Comparison of ENCODE assay signal across 8 cellular contexts in genomic region chr3:42590989-42591756, GRCh38. TPM values are rescaled to one million over a fixed set of nuclear protein-coding genes. Genes with fewer than 3 reads are reported as not detected.
DNase-seq lines count a peak whose midpoint lies in the region; ATAC-seq, FAIRE-seq and TF ChIP-seq lines count a peak whose summit lies in the region.

No MANE protein-coding gene starts in this region.

- no peak for TF ChIP-seq POLR2A in GM12891 (IDR thresholded peaks at IDR 0.05; ENCODE audit: low read depth, low read length)

- no peaks in the 10 kb centered on the region for H3K4me1 Mint-ChIP-seq in Caco-2 (ENCODE audit: low read depth, unreplicated experiment)

- no peak for FAIRE-seq in GM12891 (lab: Jason Lieb, UNC)

- peaks cover 30% of the 10 kb centered on the region for H3K36me3 Mint-ChIP-seq in Caco-2 (ENCODE audit: insufficient read depth, unreplicated experiment)

- H3K27ac ChIP-seq in cingulate gyrus (ENCODE audit: low read depth, low read length) (peak overlapping the region; percentile 39), muscle layer of duodenum (ENCODE audit: low read length) (peak overlapping the region; percentile 51)

- BruUV-seq in Caco-2 (replicated peaks; lab: Mats Ljungman, UMichigan): no TSS peak

- no peaks in the 10 kb centered on the region for H3K9me3 Mint-ChIP-seq in Caco-2 (ENCODE audit: unreplicated experiment)

- no peaks in the 10 kb centered on the region for H3K27me3 Mint-ChIP-seq in Caco-2 (ENCODE audit: insufficient read depth, unreplicated experiment)

- POLR2A ChIA-PET in Caco-2 (lab: Charles Lee): interaction anchor here (1.0 to 2.2 kb wide), 6 partner anchors 9 to 153 kb away, joined by 3 to 40 read pairs (median 6); partner anchors contain the start of genes NKTR, SEC22C and VIPR1

- H3K4me3 ChIP-seq in Caco-2 (ENCODE audit: low read depth, low read length): peak overlapping the region; percentile 66
- peak overlapping the region; percentile 53 for H3K4me3 ChIP-seq in MG63
- H3K4me3 ChIP-seq in muscle layer of duodenum (ENCODE audit: low read depth in 1 of 2, low read length in 2 of 2): peak overlapping the region; percentile 57 to 78

- ATAC-seq in HG02642 (IDR thresholded peaks at IDR 0.05; ENCODE audit: poor library complexity, unreplicated experiment) (no peak), HG03175 (IDR thresholded peaks at IDR 0.05; ENCODE audit: unreplicated experiment) (no peak), HG02623 (IDR thresholded peaks at IDR 0.05; ENCODE audit: unreplicated experiment) (no peak)

- DNase-seq in Caco-2 (no peak), MG63 (no peak), GM12891 (ENCODE audit: insufficient read length, low spot score) (no peak)

- H3K4me3 Mint-ChIP-seq in Caco-2 (ENCODE audit: unreplicated experiment): peak overlapping the region; percentile 81

- no peaks in the 10 kb centered on the region for H3K36me3 ChIP-seq in Caco-2 (ENCODE audit: control insufficient read depth, insufficient read depth, low read length)
- H3K36me3 ChIP-seq in MG63: peaks cover 5% of the 10 kb centered on the region; the same call in 1 of the 2 replicates
- H3K36me3 ChIP-seq in muscle layer of duodenum (ENCODE audit: control insufficient read depth in 1 of 2, insufficient read depth in 2 of 2, low read length in 2 of 2): peaks cover 4 to 6% of the 10 kb centered on the region in 2 donors

- CTCF ChIA-PET in Caco-2 (lab: Charles Lee): interaction anchor here (0.7 to 1.7 kb wide), 3 partner anchors 9 to 239 kb away, joined by 3 to 9 read pairs (median 7); partner anchors contain the start of genes NKTR and SEC22C

- H3K9me3 ChIP-seq in Caco-2 (no peaks in the 10 kb centered on the region), MG63 (no peaks in the 10 kb centered on the region), muscle layer of duodenum (ENCODE audit: control insufficient read depth in 1 of 2, low read length in 2 of 2) (no peaks in the 10 kb centered on the region)

- H3K27ac Mint-ChIP-seq in Caco-2 (ENCODE audit: unreplicated experiment): peak overlapping the region; percentile 87

- no peaks in the 10 kb centered on the region for H3K27me3 ChIP-seq in Caco-2 (replicated peaks; ENCODE audit: control insufficient read depth, insufficient read depth, low read length)
- no peaks in the 10 kb centered on the region for H3K27me3 ChIP-seq in MG63
- H3K27me3 ChIP-seq in muscle layer of duodenum (ENCODE audit: low read depth, low read length): no peaks in the 10 kb centered on the region

- TF ChIP-seq CTCF in Caco-2 (IDR thresholded peaks at IDR 0.05; ENCODE audit: insufficient read depth in 1 of 2, low read depth in 1 of 2, low read length in 1 of 2, severe bottlenecking in 1 of 2, unreplicated experiment in 1 of 2): no peak

- peaks cover 25% of the 10 kb centered on the region for H3K4me1 ChIP-seq in Caco-2
- H3K4me1 ChIP-seq in muscle layer of duodenum (ENCODE audit: control insufficient read depth in 1 of 2, insufficient read depth in 2 of 2, low read length in 2 of 2): peaks cover 0 to 12% of the 10 kb centered on the region in 2 donors

- intact Hi-C loops in Caco-2 (cut with micrococcal nuclease; ENCODE audit: unreplicated experiment): loop anchor here (1.0 kb wide), 2 partner anchors 9 kb away; partner anchors contain the start of gene NKTR

TF ChIP-seq in GM12891, 5 proteins besides CTCF, POLR2A, EP300 and RAD21:
- TF ChIP-seq POLR2AphosphoS5 (IDR thresholded peaks at IDR 0.05; ENCODE audit: low read depth, low read length): no peak
- TF ChIP-seq TAF1 (IDR thresholded peaks at IDR 0.05; ENCODE audit: low read depth, low read length): no peak
- TF ChIP-seq SPI1 (IDR thresholded peaks at IDR 0.05; ENCODE audit: low read depth, low read length): no peak
- no peak for TF ChIP-seq PAX5 (IDR thresholded peaks at IDR 0.05; ENCODE audit: insufficient read depth, low read length, severe bottlenecking)
- TF ChIP-seq POU2F2 (IDR thresholded peaks at IDR 0.05; ENCODE audit: low read depth, low read length): no peak

RNA-seq across cellular contexts. Expression of gene SS18L2, which starts 0.5 kb away (rescaled TPM):
- 37.3 and 38.7 TPM in 2 replicates for total RNA-seq in Caco-2 (2022)
- total RNA-seq in MG63 (2014; rRNA removed; shearing (Covaris generic); ENCODE audit: low replicate concordance): 11.2 and 14.6 TPM in 2 replicates
- polyA plus RNA-seq in GM12891 (2012; ENCODE audit: low read depth, missing spikeins): 87.3 TPM

RNA-seq across cellular contexts. Expression of gene NKTR, which starts 9.3 kb away (rescaled TPM):
- total RNA-seq in Caco-2 (2022): 66.6 and 67.9 TPM in 2 replicates
- total RNA-seq in MG63 (2014; rRNA removed; shearing (Covaris generic); ENCODE audit: low replicate concordance): 4.4 and 4.8 TPM in 2 replicates
- 27.9 TPM for polyA plus RNA-seq in GM12891 (2012; ENCODE audit: low read depth, missing spikeins)

RNA-seq across cellular contexts. Expression of gene SEC22C, which starts 9.4 kb away (rescaled TPM):
- 33.4 and 36.4 TPM in 2 replicates for total RNA-seq in Caco-2 (2022)
- total RNA-seq in MG63 (2014; rRNA removed; shearing (Covaris generic); ENCODE audit: low replicate concordance): 54.8 and 68.3 TPM in 2 replicates
- 18.5 TPM for polyA plus RNA-seq in GM12891 (2012; ENCODE audit: low read depth, missing spikeins)

Comparison
In these comparisons a context has a peak if more than half of its experiments do, and no peak if none do; other contexts are left out.
1. RNA of gene NKTR, which starts 9.3 kb away (total RNA-seq): 66.6 to 67.9 TPM in Caco-2; 4.4 to 4.8 TPM in MG63; every median in the first group is over 10 times any median in the second.
2. Peak in every context shown above with its lines, with median percentiles within 50 percentile points of each other: H3K4me3 ChIP-seq.